9 cellular contexts compared by ENCODE assay signal in the genomic region with DNA sequence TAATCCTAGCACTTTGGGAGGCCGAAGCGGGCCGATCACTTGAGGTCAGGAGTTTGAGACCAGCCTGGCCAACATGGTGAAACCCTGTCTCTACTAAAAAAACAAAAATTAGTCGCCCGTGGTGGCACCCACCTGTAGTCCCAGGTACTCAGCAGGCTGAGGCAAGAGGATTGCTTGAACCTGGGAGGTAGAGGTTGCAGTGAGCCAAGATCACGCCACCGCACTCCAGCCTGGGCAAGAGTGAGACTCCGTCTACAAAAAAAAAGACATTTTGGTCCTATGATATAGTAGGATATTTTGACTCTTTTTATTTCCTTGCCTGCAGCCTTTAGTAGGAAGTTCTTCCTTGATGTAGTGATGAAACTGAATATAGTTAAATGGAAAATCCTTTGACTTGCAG. TPM values are rescaled to one million over a fixed set of nuclear protein-coding genes. Genes with fewer than 3 reads are reported as not detected.
DNase-seq lines count a peak whose midpoint lies in the region; ATAC-seq, FAIRE-seq and TF ChIP-seq lines count a peak whose summit lies in the region.
"Not testable (repeated sequence)": the region's sequence is repeated elsewhere in the genome, so short reads cannot be mapped to it uniquely, and the experiment has no call there.
"Had no signal": no experiment of that assay in that cellular context is flagged by ENCODE, and none has a peak within 500 bp of the region (broad histone marks: within the 10 kb centered on the region; RNA-seq: fewer than 3 reads in every experiment).

No MANE protein-coding gene starts in this region.

- H3K4me1 Mint-ChIP-seq in T-helper 2 cell treated with Interferon-gamma antibody and Interleukin-4, amounts not matched to agents 5 μg/mL and 100 μg/mL, for 36 hours (ENCODE audit: low read depth): peaks cover 20% of the 10 kb centered on the region
- H3K4me1 Mint-ChIP-seq in activated T-cell treated with anti-CD3 and anti-CD28 coated beads, Interleukin-2, amount 50 U/mL, for 24 hours (ENCODE audit: low read depth): peaks cover 43% of the 10 kb centered on the region
- H3K4me1 Mint-ChIP-seq in neural progenitor cell: peaks cover 22% of the 10 kb centered on the region

- not testable (repeated sequence) for TF ChIP-seq RAD21 in IMR-90 (IDR thresholded peaks at IDR 0.05; ENCODE audit: low read length); K562 (CRISPR knock-in tag; conservative IDR thresholded peaks at IDR 0.05 in 1 of 2, IDR thresholded peaks at IDR 0.05 in 1 of 2); HepG2 (CRISPR knock-in tag; IDR thresholded peaks at IDR 0.05)

- POLR2A ChIA-PET in IMR-90 (lab: Charles Lee; ENCODE audit: unreplicated experiment): not testable (repeated sequence)
- POLR2A ChIA-PET in K562 (lab: Yijun Ruan, JAX) (interaction anchor here (0.6 to 0.8 kb wide), 2 partner anchors 88 to 189 kb away, joined by 3 to 5 read pairs; no protein-coding TSS in a partner anchor), HepG2 (lab: Yijun Ruan, JAX) (interaction anchor here (1.6 kb wide), 1 partner anchor 23 kb away, joined by 4 read pairs; no protein-coding TSS in a partner anchor)

- DNase-seq in IMR-90; T-helper 2 cell treated with Interferon-gamma antibody and Interleukin-4, amounts not matched to agents 5 μg/mL and 100 μg/mL, for 36 hours (ENCODE audit: low spot score); activated T-cell treated with anti-CD3 and anti-CD28 coated beads, Interleukin-2, amount 50 U/mL, for 24 hours; K562 (ENCODE audit: extremely low read depth in 1 of 4, low spot score in 3 of 4); HepG2 (ENCODE audit: low spot score); neural progenitor cell (ENCODE audit: low spot score): not testable (repeated sequence)
- peak; percentile 21 for DNase-seq in stomach
- peak; percentile 31 to 52 for DNase-seq in vagina (ENCODE audit: extremely low spot score in 2 of 2)

- not testable (repeated sequence) for H3K36me3 ChIP-seq in IMR-90 (ENCODE audit: control insufficient read depth, insufficient read depth, low read length); K562 (ENCODE audit: control insufficient read depth, insufficient read depth, low read length); HepG2 (replicated peaks in 1 of 2; ENCODE audit: control insufficient read depth in 1 of 2, insufficient read depth in 2 of 2, low read length in 2 of 2); neural progenitor cell; stomach; vagina

- H3K9me3 ChIP-seq in IMR-90 (ENCODE audit: control insufficient read depth, insufficient read depth, low read length); K562 (replicated peaks; ENCODE audit: control insufficient read depth, insufficient read depth, low read depth, low read length); HepG2 (ENCODE audit: low read length); neural progenitor cell (ENCODE audit: low read depth); stomach; vagina: not testable (repeated sequence)

- peaks cover 23% of the 10 kb centered on the region for H3K9me1 ChIP-seq in IMR-90 (ENCODE audit: insufficient read depth, low read length)
- not testable (repeated sequence) for H3K9me1 ChIP-seq in K562 (ENCODE audit: control insufficient read depth, insufficient read depth, low read length)

- H3K4me3 ChIP-seq in IMR-90 (ENCODE audit: insufficient read depth, low read depth, low read length); K562; HepG2 (replicated peaks in 1 of 3; ENCODE audit: insufficient read depth in 1 of 3, low read depth in 2 of 3, low read length in 3 of 3); neural progenitor cell; stomach; vagina: not testable (repeated sequence)

- CTCF ChIA-PET in IMR-90 (lab: Yijun Ruan, JAX); K562 (lab: Yijun Ruan, JAX; ENCODE audit: low intra/inter-chr PET ratio); HepG2 (lab: Yijun Ruan, JAX; ENCODE audit: low intra/inter-chr PET ratio, low total read pairs): not testable (repeated sequence)

- FAIRE-seq in K562 (lab: Jason Lieb, UNC); HepG2 (lab: Jason Lieb, UNC): not testable (repeated sequence)

- not testable (repeated sequence) for H3K27me3 Mint-ChIP-seq in T-helper 2 cell treated with Interferon-gamma antibody and Interleukin-4, amounts not matched to agents 5 μg/mL and 100 μg/mL, for 36 hours (ENCODE audit: low read depth); activated T-cell treated with anti-CD3 and anti-CD28 coated beads, Interleukin-2, amount 50 U/mL, for 24 hours; neural progenitor cell (ENCODE audit: insufficient read depth, low read depth)

- H2AK5ac ChIP-seq in IMR-90 (ENCODE audit: low read depth, low read length): not testable (repeated sequence)

- H2BK20ac ChIP-seq in IMR-90 (ENCODE audit: low read depth, low read length): not testable (repeated sequence)

- H3K18ac ChIP-seq in IMR-90 (ENCODE audit: low read depth, low read length): not testable (repeated sequence)

- not testable (repeated sequence) for BruUV-seq in IMR-90 (replicated peaks; lab: Mats Ljungman, UMichigan); K562 (replicated peaks; lab: Mats Ljungman, UMichigan); HepG2 (replicated peaks; lab: Mats Ljungman, UMichigan)

- not testable (repeated sequence) for H3K23ac ChIP-seq in IMR-90 (ENCODE audit: low read depth, low read length)

- H4K91ac ChIP-seq in IMR-90 (ENCODE audit: insufficient read depth, low read depth, low read length): peak overlapping the region; percentile 60; the same call in 1 of the 2 replicates

- H3F3A ChIP-seq in neural progenitor cell (ENCODE audit: low read depth): peaks cover 19% of the 10 kb centered on the region

- not testable (repeated sequence) for H3K27ac ChIP-seq in IMR-90 (ENCODE audit: insufficient read depth, low read length); K562 (ENCODE audit: extremely low read depth, low read depth, low read length); neural progenitor cell
- H3K27ac ChIP-seq in HepG2 (ENCODE audit: extremely low read length, insufficient read depth, low read length) (peak overlapping the region; percentile 64), stomach (peak overlapping the region in 3 of 5 donors; percentile 20 to 76 (median 66)), vagina (peak overlapping the region; percentile 66)

- intact Hi-C loops in IMR-90 (cut with micrococcal nuclease); K562 (cut with micrococcal nuclease); stomach (cut with DNase I; ENCODE audit: low total_unique reads): not testable (repeated sequence)
- intact Hi-C loops in HepG2 (cut with micrococcal nuclease; ENCODE audit: unreplicated experiment): loop anchor here (2.0 kb wide), 1 partner anchor 23 kb away; a partner anchor contains a TSS
- intact Hi-C loops in vagina (cut with DNase I): loop anchor here (2.0 kb wide), 1 partner anchor 23 kb away; a partner anchor contains a TSS

- TF ChIP-seq CTCF in IMR-90 (conservative IDR thresholded peaks at IDR 0.05; ENCODE audit: low read depth, low read length); K562 (IDR thresholded peaks at IDR 0.05 in 2 of 3, conservative IDR thresholded peaks at IDR 0.05 in 1 of 3; ENCODE audit: insufficient read depth in 2 of 3, low read depth in 1 of 3, low read length in 3 of 3); HepG2 (CRISPR knock-in tag; IDR thresholded peaks at IDR 0.05); neural progenitor cell (IDR thresholded peaks at IDR 0.05); stomach (IDR thresholded peaks at IDR 0.05); vagina (IDR thresholded peaks at IDR 0.05): not testable (repeated sequence)

- not testable (repeated sequence) for H3K56ac ChIP-seq in IMR-90 (ENCODE audit: extremely low read depth, insufficient read depth, low read length)

- peak overlapping the region; percentile 31 for H3K4me3 Mint-ChIP-seq in T-helper 2 cell treated with Interferon-gamma antibody and Interleukin-4, amounts not matched to agents 5 μg/mL and 100 μg/mL, for 36 hours
- not testable (repeated sequence) for H3K4me3 Mint-ChIP-seq in activated T-cell treated with anti-CD3 and anti-CD28 coated beads, Interleukin-2, amount 50 U/mL, for 24 hours; neural progenitor cell

- H3K4ac ChIP-seq in IMR-90 (ENCODE audit: low read depth, low read length): peak overlapping the region; percentile 48

- H3K79me1 ChIP-seq in IMR-90 (ENCODE audit: low read depth in 1 of 2, low read length in 2 of 2): not testable (repeated sequence)

- not testable (repeated sequence) for H2AFZ ChIP-seq in IMR-90 (replicated peaks; ENCODE audit: low read length, poor library complexity); HepG2 (ENCODE audit: low read length); neural progenitor cell (replicated peaks)
- H2AFZ ChIP-seq in K562 (ENCODE audit: low read depth, low read length): peak overlapping the region; percentile 29; the same call in 1 of the 2 replicates

- H3K9me3 Mint-ChIP-seq in T-helper 2 cell treated with Interferon-gamma antibody and Interleukin-4, amounts not matched to agents 5 μg/mL and 100 μg/mL, for 36 hours; activated T-cell treated with anti-CD3 and anti-CD28 coated beads, Interleukin-2, amount 50 U/mL, for 24 hours; neural progenitor cell: not testable (repeated sequence)

- peak overlapping the region; percentile 68 for H3K27ac Mint-ChIP-seq in T-helper 2 cell treated with Interferon-gamma antibody and Interleukin-4, amounts not matched to agents 5 μg/mL and 100 μg/mL, for 36 hours
- peak overlapping the region; percentile 96 for H3K27ac Mint-ChIP-seq in activated T-cell treated with anti-CD3 and anti-CD28 coated beads, Interleukin-2, amount 50 U/mL, for 24 hours
- peak overlapping the region; percentile 89 for H3K27ac Mint-ChIP-seq in neural progenitor cell

- dilution Hi-C loops in IMR-90 (cut with HindIII; ENCODE audit: low sequenced_read_pairs, unreplicated experiment): not testable (repeated sequence)

- 100% methylated on average over 2 of the region's 8 CpGs; no CpG with 5 or more reads in 1 of the 2 experiments for WGBS in IMR-90 (ENCODE audit: extremely low coverage in 2 of 2, insufficient read length in 1 of 2), 2 experiments
- WGBS in K562 (ENCODE audit: insufficient coverage, low coverage, missing lambda C conversion rate): 93% methylated on average over 8 of the region's 8 CpGs
- 97% methylated on average over 8 of the region's 8 CpGs for WGBS in HepG2 (ENCODE audit: low lambda C conversion rate)
- 94 to 99% (median 96%) methylated on average over 8 of the region's 8 CpGs for WGBS in stomach, 5 donors

- H3K36me3 Mint-ChIP-seq in T-helper 2 cell treated with Interferon-gamma antibody and Interleukin-4, amounts not matched to agents 5 μg/mL and 100 μg/mL, for 36 hours (ENCODE audit: low read depth); activated T-cell treated with anti-CD3 and anti-CD28 coated beads, Interleukin-2, amount 50 U/mL, for 24 hours (ENCODE audit: low read depth); neural progenitor cell: not testable (repeated sequence)

- TF ChIP-seq POLR2A in IMR-90 (IDR thresholded peaks at IDR 0.05; ENCODE audit: low read depth, low read length); K562 (conservative IDR thresholded peaks at IDR 0.05); HepG2 (IDR thresholded peaks at IDR 0.05; ENCODE audit: insufficient read depth in 1 of 2, low read depth in 2 of 2, low read length in 2 of 2); stomach (IDR thresholded peaks at IDR 0.05); vagina (IDR thresholded peaks at IDR 0.05): not testable (repeated sequence)

- not testable (repeated sequence) for H4K5ac ChIP-seq in IMR-90 (ENCODE audit: low read depth, low read length)

- not testable (repeated sequence) for ATAC-seq in IMR-90 (ENCODE audit: low read depth); K562; HepG2

- H3K4me1 ChIP-seq in IMR-90 (ENCODE audit: control insufficient read depth, insufficient read depth, low read length) (peaks cover 14% of the 10 kb centered on the region), K562 (replicated peaks in 1 of 2; ENCODE audit: control insufficient read depth in 2 of 2, insufficient read depth in 2 of 2, low read length in 2 of 2) (peaks cover 18 to 22% of the 10 kb centered on the region in 2 experiments), HepG2 (ENCODE audit: insufficient read depth, low read length) (peaks cover 78% of the 10 kb centered on the region), stomach (peaks cover 30 to 66% (median 32%) of the 10 kb centered on the region in 4 donors), vagina (peaks cover 38% of the 10 kb centered on the region)
- not testable (repeated sequence) for H3K4me1 ChIP-seq in neural progenitor cell

- H4K20me1 ChIP-seq in IMR-90 (ENCODE audit: insufficient read depth, low read length); K562 (replicated peaks; ENCODE audit: control insufficient read depth, insufficient read depth, low read length); HepG2 (ENCODE audit: insufficient read depth, low read length); neural progenitor cell (ENCODE audit: low read depth): not testable (repeated sequence)

- not testable (repeated sequence) for H3K4me2 ChIP-seq in IMR-90 (ENCODE audit: low read depth, low read length); K562 (ENCODE audit: insufficient read depth, low read length); HepG2 (ENCODE audit: low read depth, low read length); neural progenitor cell

- H2AK9ac ChIP-seq in IMR-90 (replicated peaks; ENCODE audit: low read depth, low read length, poor library complexity): not testable (repeated sequence)

- H3K14ac ChIP-seq in IMR-90 (replicated peaks; ENCODE audit: low read depth, low read length): 0 out of 2 replicates have a peak overlapping the region, but pooled peaks have one; percentile 33

- not testable (repeated sequence) for H2BK5ac ChIP-seq in IMR-90 (ENCODE audit: low read depth, low read length, poor library complexity, severe bottlenecking)

- in situ Hi-C loops in IMR-90 (cut with MboI; ENCODE audit: low sequenced_read_pairs); K562 (cut with MboI); HepG2 (cut with HindIII; ENCODE audit: extremely low pct_ligation_motif_present, low pct_unique_long_range_greater_than_20kb): not testable (repeated sequence)

- H3K27me3 ChIP-seq in IMR-90 (ENCODE audit: control insufficient read depth, insufficient read depth, low read length); K562 (ENCODE audit: control insufficient read depth in 2 of 2, insufficient read depth in 2 of 2, low read length in 2 of 2); HepG2 (ENCODE audit: control insufficient read depth in 1 of 2, insufficient read depth in 2 of 2, low read length in 2 of 2); neural progenitor cell; stomach; vagina: not testable (repeated sequence)

- H2BK15ac ChIP-seq in IMR-90 (ENCODE audit: low read depth, low read length): peak overlapping the region; percentile 47; the same call in 2 of the 3 replicates

- not testable (repeated sequence) for H3K79me2 ChIP-seq in K562 (ENCODE audit: control insufficient read depth, insufficient read depth, low read length); HepG2 (ENCODE audit: insufficient read depth, low read length); neural progenitor cell (ENCODE audit: low read depth)

- peak overlapping the region; percentile 77 for H2BK120ac ChIP-seq in IMR-90 (ENCODE audit: low read depth, low read length)

- not testable (repeated sequence) for TF ChIP-seq EP300 in K562 (IDR thresholded peaks at IDR 0.05; ENCODE audit: low read length); HepG2 (IDR thresholded peaks at IDR 0.05; ENCODE audit: low read depth in 2 of 2, low read length in 2 of 2); HepG2 (CRISPR knock-in tag; IDR thresholded peaks at IDR 0.05; ENCODE audit: borderline replicate concordance); stomach (IDR thresholded peaks at IDR 0.05)

- not testable (repeated sequence) for H3K9ac ChIP-seq in IMR-90 (ENCODE audit: low read depth, low read length); K562 (ENCODE audit: insufficient read depth in 1 of 2, low read depth in 2 of 2, low read length in 2 of 2); HepG2 (ENCODE audit: insufficient read depth, low read depth, low read length); neural progenitor cell

- peak overlapping the region in 1 of 2 experiments; percentile 35; a peak in 1 of 4 replicates for H4K8ac ChIP-seq in IMR-90 (ENCODE audit: low read depth in 2 of 2, low read length in 2 of 2)

RNA-seq across cellular contexts. Expression of a gene that starts 8.5 kb away (rescaled TPM):
- total RNA-seq in IMR-90 (2012; rRNA removed) (0.28 TPM in 1 of 2 replicates, not detected in the other), K562 (2014; rRNA removed) (not detected in 2 replicates), K562 (2014; rRNA removed; fragmentation: Illumina TruSeq; extraction: Trizol) (not detected in 2 replicates), K562 (2015; rRNA removed; fragmentation: Illumina TruSeq; extraction: Trizol) (not detected in 2 replicates), K562 (2021) (not detected in 2 replicates), HepG2 (2016; rRNA removed; fragmentation: Illumina TruSeq; extraction: Trizol) (52.1 and 134 TPM in 2 replicates), neural progenitor cell (ENCODE audit: low replicate concordance) (0.25 TPM in 1 of 2 replicates, not detected in the other), stomach (1 to 10 TPM in 4 of 5 donors, not detected in 1; 1.2 to 6.8 (median 4.5) TPM), vagina (not detected)
- polyA plus RNA-seq in IMR-90 (2012; rRNA removed) (0.07 TPM in 1 of 2 replicates, not detected in the other), K562 (2011; rRNA removed) (not detected in 2 replicates), K562 (2014; fragmentation: Illumina TruSeq; extraction: Trizol) (not detected in 2 replicates), K562 (2014; fragmentation: Nextera tagmentation; extraction: Ambion mirVana) (not detected), K562 (2014; rRNA removed) (not detected in 2 replicates), HepG2 (2011; rRNA removed) (185 and 266 TPM in 2 replicates), stomach (1 to 10 TPM; 2.1 to 5.0 (median 4.6) TPM)
- 0.10 TPM in 1 of 2 replicates, not detected in the other for polyA plus RNA-seq in IMR-90 (2012; cell fraction: cytosol; rRNA removed)
- 0.05 and 0.22 TPM in 2 replicates for polyA plus RNA-seq in IMR-90 (2012; cell fraction: nucleus; rRNA removed; ENCODE audit: low replicate concordance)
- total RNA-seq in K562 (2011; cell fraction: chromatin; rRNA removed; ENCODE audit: low replicate concordance): not detected in 2 replicates
- total RNA-seq in K562 (2011; cell fraction: nucleolus; rRNA removed): not detected in 2 replicates
- not detected in 2 replicates for total RNA-seq in K562 (2011; cell fraction: nucleoplasm; rRNA removed)
- polyA plus RNA-seq in K562 (2011; cell fraction: cytosol; rRNA removed): not detected in 2 replicates
- not detected in 2 replicates for polyA plus RNA-seq in K562 (2011; cell fraction: nucleus; rRNA removed)
- 0.14 and 0.25 TPM in 2 replicates for polyA plus RNA-seq in K562 (2012)
- polyA minus RNA-seq in K562 (2011; rRNA and poly(A)+ RNA removed): not detected in 2 replicates
- polyA minus RNA-seq in K562 (2011; cell fraction: cytosol; rRNA and poly(A)+ RNA removed): not detected in 2 replicates
- polyA minus RNA-seq in K562 (2011; cell fraction: nucleus; rRNA and poly(A)+ RNA removed): not detected in 2 replicates
- 19.2 and 23.2 TPM in 2 replicates for total RNA-seq in HepG2 (2016; cell fraction: cytosol; rRNA removed; fragmentation: Illumina TruSeq; extraction: Trizol; ENCODE audit: low read depth)
- total RNA-seq in HepG2 (2016; cell fraction: insoluble cytoplasmic fraction; rRNA removed; fragmentation: Illumina TruSeq; extraction: Trizol): 49.9 and 134 TPM in 2 replicates
- 37.4 and 38.6 TPM in 2 replicates for total RNA-seq in HepG2 (2016; cell fraction: membrane; rRNA removed; fragmentation: Illumina TruSeq; extraction: Trizol)
- 166 and 178 TPM in 2 replicates for total RNA-seq in HepG2 (2016; cell fraction: nucleus; rRNA removed; fragmentation: Illumina TruSeq; extraction: Trizol)
- 113 and 166 TPM in 2 replicates for polyA plus RNA-seq in HepG2 (2011; cell fraction: cytosol; rRNA removed)
- 1,267 and 1,304 TPM in 2 replicates for polyA plus RNA-seq in HepG2 (2011; cell fraction: nucleus; rRNA removed)
- 232 and 321 TPM in 2 replicates for polyA plus RNA-seq in HepG2 (2012)
- 17.2 and 19.9 TPM in 2 replicates for polyA plus RNA-seq in HepG2 (2016; cell fraction: cytosol; fragmentation: Illumina TruSeq; extraction: Trizol; ENCODE audit: low read depth)
- polyA plus RNA-seq in HepG2 (2016; cell fraction: insoluble cytoplasmic fraction; fragmentation: Illumina TruSeq; extraction: Trizol; ENCODE audit: low read depth): 48.9 and 49.8 TPM in 2 replicates
- polyA plus RNA-seq in HepG2 (2016; cell fraction: membrane; fragmentation: Illumina TruSeq; extraction: Trizol; ENCODE audit: low read depth): 22.9 and 24.9 TPM in 2 replicates
- polyA plus RNA-seq in HepG2 (2016; cell fraction: nucleus; fragmentation: Illumina TruSeq; extraction: Trizol; ENCODE audit: insufficient read depth, low read depth): 354 and 380 TPM in 2 replicates
- polyA minus RNA-seq in HepG2 (2011; rRNA and poly(A)+ RNA removed; ENCODE audit: low replicate concordance): 241 TPM in 1 of 2 replicates, not detected in the other
- polyA minus RNA-seq in HepG2 (2011; cell fraction: cytosol; rRNA and poly(A)+ RNA removed): 64.7 and 65.5 TPM in 2 replicates
- polyA minus RNA-seq in HepG2 (2011; cell fraction: nucleus; rRNA and poly(A)+ RNA removed): 172 and 188 TPM in 2 replicates
- total RNA-seq: HT1080 had no signal

RNA-seq across cellular contexts. Expression of a gene that starts 21.9 kb away (rescaled TPM):
- total RNA-seq in IMR-90 (2012; rRNA removed): 30.8 and 31.9 TPM in 2 replicates
- polyA plus RNA-seq in IMR-90 (2012; rRNA removed): 6.2 and 6.5 TPM in 2 replicates
- polyA plus RNA-seq in IMR-90 (2012; cell fraction: cytosol; rRNA removed): 2.0 and 2.1 TPM in 2 replicates
- 3.2 and 7.7 TPM in 2 replicates for polyA plus RNA-seq in IMR-90 (2012; cell fraction: nucleus; rRNA removed; ENCODE audit: low replicate concordance)
- total RNA-seq in K562 (2011; cell fraction: chromatin; rRNA removed; ENCODE audit: low replicate concordance): 11.9 and 21.7 TPM in 2 replicates
- total RNA-seq in K562 (2011; cell fraction: nucleolus; rRNA removed): 4.2 and 6.8 TPM in 2 replicates
- total RNA-seq in K562 (2011; cell fraction: nucleoplasm; rRNA removed): 7.3 and 14.1 TPM in 2 replicates
- total RNA-seq in K562 (2014; rRNA removed): 7.1 and 12.1 TPM in 2 replicates
- 9.0 and 10.0 TPM in 2 replicates for total RNA-seq in K562 (2014; rRNA removed; fragmentation: Illumina TruSeq; extraction: Trizol)
- total RNA-seq in K562 (2015; rRNA removed; fragmentation: Illumina TruSeq; extraction: Trizol): 8.3 TPM in 2 replicates
- 14.2 and 15.5 TPM in 2 replicates for total RNA-seq in K562 (2021)
- polyA plus RNA-seq in K562 (2011; rRNA removed): 5.4 and 5.7 TPM in 2 replicates
- polyA plus RNA-seq in K562 (2011; cell fraction: cytosol; rRNA removed): 1.9 and 2.8 TPM in 2 replicates
- 11.4 and 11.5 TPM in 2 replicates for polyA plus RNA-seq in K562 (2011; cell fraction: nucleus; rRNA removed)
- polyA plus RNA-seq in K562 (2012): 3.4 and 3.5 TPM in 2 replicates
- polyA plus RNA-seq in K562 (2014; fragmentation: Illumina TruSeq; extraction: Trizol): 5.0 and 5.3 TPM in 2 replicates
- 1 to 10 TPM; 1.2 to 2.6 TPM for polyA plus RNA-seq in K562 (2014; fragmentation: Nextera tagmentation; extraction: Ambion mirVana)
- 4.8 and 4.9 TPM in 2 replicates for polyA plus RNA-seq in K562 (2014; rRNA removed)
- polyA minus RNA-seq in K562 (2011; rRNA and poly(A)+ RNA removed): 15.4 and 22.1 TPM in 2 replicates
- polyA minus RNA-seq in K562 (2011; cell fraction: cytosol; rRNA and poly(A)+ RNA removed): 8.7 and 10.0 TPM in 2 replicates
- polyA minus RNA-seq in K562 (2011; cell fraction: nucleus; rRNA and poly(A)+ RNA removed): 8.6 and 14.6 TPM in 2 replicates
- 37.2 and 56.1 TPM in 2 replicates for total RNA-seq in HepG2 (2016; rRNA removed; fragmentation: Illumina TruSeq; extraction: Trizol)
- 12.9 and 13.4 TPM in 2 replicates for total RNA-seq in HepG2 (2016; cell fraction: cytosol; rRNA removed; fragmentation: Illumina TruSeq; extraction: Trizol; ENCODE audit: low read depth)
- 35.8 and 54.1 TPM in 2 replicates for total RNA-seq in HepG2 (2016; cell fraction: insoluble cytoplasmic fraction; rRNA removed; fragmentation: Illumina TruSeq; extraction: Trizol)
- 28.2 and 32.6 TPM in 2 replicates for total RNA-seq in HepG2 (2016; cell fraction: membrane; rRNA removed; fragmentation: Illumina TruSeq; extraction: Trizol)
- total RNA-seq in HepG2 (2016; cell fraction: nucleus; rRNA removed; fragmentation: Illumina TruSeq; extraction: Trizol): 37.4 and 42.1 TPM in 2 replicates
- polyA plus RNA-seq in HepG2 (2011; rRNA removed): 11.2 and 12.2 TPM in 2 replicates
- polyA plus RNA-seq in HepG2 (2011; cell fraction: cytosol; rRNA removed): 5.1 and 7.6 TPM in 2 replicates
- 18.1 and 21.8 TPM in 2 replicates for polyA plus RNA-seq in HepG2 (2011; cell fraction: nucleus; rRNA removed)
- 11.5 and 11.7 TPM in 2 replicates for polyA plus RNA-seq in HepG2 (2012)
- 0.44 and 0.68 TPM in 2 replicates for polyA plus RNA-seq in HepG2 (2016; cell fraction: cytosol; fragmentation: Illumina TruSeq; extraction: Trizol; ENCODE audit: low read depth)
- 14.1 and 15.7 TPM in 2 replicates for polyA plus RNA-seq in HepG2 (2016; cell fraction: insoluble cytoplasmic fraction; fragmentation: Illumina TruSeq; extraction: Trizol; ENCODE audit: low read depth)
- polyA plus RNA-seq in HepG2 (2016; cell fraction: membrane; fragmentation: Illumina TruSeq; extraction: Trizol; ENCODE audit: low read depth): 3.3 and 3.5 TPM in 2 replicates
- polyA plus RNA-seq in HepG2 (2016; cell fraction: nucleus; fragmentation: Illumina TruSeq; extraction: Trizol; ENCODE audit: insufficient read depth, low read depth): 28.7 and 30.7 TPM in 2 replicates
- 20.5 and 26.7 TPM in 2 replicates for polyA minus RNA-seq in HepG2 (2011; rRNA and poly(A)+ RNA removed; ENCODE audit: low replicate concordance)
- polyA minus RNA-seq in HepG2 (2011; cell fraction: cytosol; rRNA and poly(A)+ RNA removed): 43.5 and 45.0 TPM in 2 replicates
- polyA minus RNA-seq in HepG2 (2011; cell fraction: nucleus; rRNA and poly(A)+ RNA removed): 46.0 and 46.6 TPM in 2 replicates
- 24.5 and 27.7 TPM in 2 replicates for total RNA-seq in neural progenitor cell (ENCODE audit: low replicate concordance)
- total RNA-seq in stomach: 100 to 1,000 TPM in 1 of 5 donors, 10 to 100 TPM in 4; 50.2 to 141 (median 61.1) TPM
- 1 to 10 TPM; 3.8 to 7.4 (median 6.7) TPM for polyA plus RNA-seq in stomach
- total RNA-seq in vagina: 36.6 TPM
